ENCODE assay signal across 17 cellular contexts in the genomic region with DNA sequence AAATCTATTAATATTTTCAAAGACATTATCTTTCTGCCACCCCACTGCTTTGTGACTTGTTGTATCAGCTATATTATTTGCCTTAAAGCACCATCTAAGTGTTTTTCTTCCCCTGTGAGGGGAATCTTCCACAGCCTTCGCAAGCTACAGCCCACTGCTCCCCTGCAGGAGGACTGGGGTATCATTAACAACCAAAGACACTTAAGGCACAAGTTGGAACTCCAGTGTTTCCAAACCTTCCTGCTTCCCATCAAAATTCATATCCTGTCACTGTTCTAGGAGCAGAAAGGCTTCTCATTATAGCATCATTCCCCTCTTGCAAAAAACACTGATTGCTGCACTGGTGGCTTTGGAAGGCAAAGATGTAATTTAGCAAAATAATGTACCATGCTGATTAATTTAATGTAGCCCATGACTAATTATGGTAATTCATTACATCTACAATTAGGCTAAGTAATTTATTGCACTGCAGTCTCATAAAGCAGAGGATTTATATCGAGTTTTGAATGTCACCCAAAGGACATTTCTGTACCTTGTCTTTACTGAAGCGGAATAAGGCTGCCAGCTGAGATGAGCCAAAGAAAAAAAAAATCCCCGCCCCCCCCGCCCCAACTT.
DNase-seq lines count a peak whose midpoint lies in the region; TF ChIP-seq lines count a peak whose summit lies in the region.
"Had no signal": no experiment of that assay in that cellular context is flagged by ENCODE, and none has a peak within 500 bp of the region (broad histone marks: within the 10 kb centered on the region; RNA-seq: fewer than 3 reads in every experiment).

No MANE protein-coding gene starts in this region.

- H3K27me3 ChIP-seq in HUES64 (ENCODE audit: insufficient read depth, low read length) (peaks cover 5% of the 10 kb centered on the region; the same call in 1 of the 2 replicates), endodermal cell (ENCODE audit: control insufficient read depth, insufficient read depth, low read length, poor library complexity, severe bottlenecking) (peaks cover 1% of the 10 kb centered on the region), neuronal stem cell (ENCODE audit: control insufficient read depth in 3 of 3, insufficient read depth in 3 of 3, low read depth in 1 of 3, low read length in 3 of 3) (no peaks in the 10 kb centered on the region), adrenal gland (no peaks in the 10 kb centered on the region), colonic mucosa (no peaks in the 10 kb centered on the region)

- H3K27ac Mint-ChIP-seq in endodermal cell = no peak overlapping the region
- H3K27ac Mint-ChIP-seq: activated CD4-positive, alpha-beta T cell treated with anti-CD3 and anti-CD28 coated beads, Interleukin-2, amount 10 ng/mL, durations not matched to agents 7 days and 5 days; activated naive CD4-positive, alpha-beta T cell treated with anti-CD3 and anti-CD28 coated beads, Interleukin-2, amount 50 U/mL, for 72 hours; B cell; IgD-negative memory B cell had no signal

- no peak overlapping the region for H3K4me2 ChIP-seq in neuronal stem cell (ENCODE audit: insufficient read depth, low read length, poor library complexity, severe bottlenecking)

- H2AK5ac ChIP-seq in neuronal stem cell (ENCODE audit: low read depth, low read length) = no peak overlapping the region

- peaks cover 20% of the 10 kb centered on the region for H3K4me1 Mint-ChIP-seq in endodermal cell
- H3K4me1 Mint-ChIP-seq: activated CD4-positive, alpha-beta T cell treated with anti-CD3 and anti-CD28 coated beads, Interleukin-2, amount 10 ng/mL, durations not matched to agents 7 days and 5 days; B cell; IgD-negative memory B cell had no signal

- intact Hi-C loops in adrenal gland (cut with DNase I) (no loop called here), colonic mucosa (cut with DNase I) (no loop called here)

- no peak overlapping the region for H2BK12ac ChIP-seq in neuronal stem cell (ENCODE audit: low read length)

- H3K9ac ChIP-seq in HUES64 (ENCODE audit: low read depth, low read length) = no peak overlapping the region
- H3K9ac ChIP-seq in endodermal cell (ENCODE audit: extremely low read depth, low read length, poor library complexity, severe bottlenecking) = no peak overlapping the region
- no peak overlapping the region for H3K9ac ChIP-seq in neuronal stem cell (ENCODE audit: low read depth, low read length, poor library complexity)
- H3K9ac ChIP-seq in colonic mucosa (ENCODE audit: low read depth in 2 of 2, low read length in 2 of 2) = no peak overlapping the region

- H3K36me3 Mint-ChIP-seq in endodermal cell (ENCODE audit: low read depth) = no peaks in the 10 kb centered on the region
- H3K36me3 Mint-ChIP-seq: activated naive CD4-positive, alpha-beta T cell treated with anti-CD3 and anti-CD28 coated beads, Interleukin-2, amount 50 U/mL, for 72 hours had no signal

- H2BK5ac ChIP-seq in neuronal stem cell (ENCODE audit: low read length) = no peak overlapping the region

- TF ChIP-seq CTCF in endodermal cell (conservative IDR thresholded peaks at IDR 0.05) (peak; percentile 61), adrenal gland (IDR thresholded peaks at IDR 0.05) (no peak), colonic mucosa (IDR thresholded peaks at IDR 0.05) (no peak)

- H3K27me3 Mint-ChIP-seq in endodermal cell (ENCODE audit: insufficient read depth) = no peaks in the 10 kb centered on the region
- H3K27me3 Mint-ChIP-seq: B cell, IgD-negative memory B cell had no signal

- no peak overlapping the region for H4K91ac ChIP-seq in neuronal stem cell (ENCODE audit: low read depth, low read length, poor library complexity)

- peak overlapping the region; percentile 68; the same call in 1 of the 2 replicates for H3K27ac ChIP-seq in HUES64 (ENCODE audit: low read depth, low read length)
- H3K27ac ChIP-seq in endodermal cell (ENCODE audit: low read depth, low read length) = peak overlapping the region; percentile 96
- no peak overlapping the region for H3K27ac ChIP-seq in neuronal stem cell (replicated peaks; ENCODE audit: low read length)
- H3K27ac ChIP-seq in adrenal gland = no peak overlapping the region
- no peak overlapping the region for H3K27ac ChIP-seq in colonic mucosa
- H3K27ac ChIP-seq: heart left ventricle, thoracic aorta had no signal

- H3K14ac ChIP-seq in neuronal stem cell (ENCODE audit: low read length) = no peak overlapping the region

- no peak overlapping the region for H4K8ac ChIP-seq in neuronal stem cell (ENCODE audit: low read depth, low read length)

- H3K4ac ChIP-seq in neuronal stem cell (ENCODE audit: low read length) = no peak overlapping the region

- H3K4me3 ChIP-seq in HUES64 (ENCODE audit: low read length) (peak overlapping the region; percentile 39), endodermal cell (ENCODE audit: low read length) (no peak overlapping the region), neuronal stem cell (ENCODE audit: low read length in 2 of 2) (peak overlapping the region in 1 of 2 donors; percentile 4), adrenal gland (no peak overlapping the region), colonic mucosa (no peak overlapping the region)
- H3K4me3 ChIP-seq: heart left ventricle, thoracic aorta had no signal

- H3K9me3 Mint-ChIP-seq in endodermal cell = no peaks in the 10 kb centered on the region
- H3K9me3 Mint-ChIP-seq: activated CD4-positive, alpha-beta T cell treated with anti-CD3 and anti-CD28 coated beads, Interleukin-2, amount 10 ng/mL, durations not matched to agents 7 days and 5 days; activated naive CD4-positive, alpha-beta T cell treated with anti-CD3 and anti-CD28 coated beads, Interleukin-2, amount 50 U/mL, for 72 hours; IgD-negative memory B cell had no signal

- no peak for TF ChIP-seq POLR2A in adrenal gland (IDR thresholded peaks at IDR 0.05)

- H3K4me3 Mint-ChIP-seq in endodermal cell = no peak overlapping the region
- H3K4me3 Mint-ChIP-seq: activated CD4-positive, alpha-beta T cell treated with anti-CD3 and anti-CD28 coated beads, Interleukin-2, amount 10 ng/mL, durations not matched to agents 7 days and 5 days; B cell; IgD-negative memory B cell had no signal

- H3K23ac ChIP-seq in neuronal stem cell (ENCODE audit: low read depth, low read length, poor library complexity) = no peak overlapping the region

- 41% methylated on average over 3 of the region's 5 CpGs for WGBS in HUES64
- 65 to 71% methylated on average over 2 to 3 of the region's 5 CpGs for WGBS in endodermal cell (ENCODE audit: insufficient coverage in 1 of 2, insufficient read length in 1 of 2), 2 experiments
- WGBS in neuronal stem cell (ENCODE audit: extremely low coverage in 2 of 2, insufficient read length in 2 of 2, insufficient replicate concordance in 1 of 2), 2 donors = no CpG with 5 or more reads among the region's 5 CpGs
- 74 to 86% (median 83%) methylated on average over 5 of the region's 5 CpGs for WGBS in adrenal gland, 4 donors

- no peak overlapping the region for H2BK15ac ChIP-seq in neuronal stem cell (ENCODE audit: low read length)

- no peak overlapping the region for H2BK120ac ChIP-seq in neuronal stem cell (ENCODE audit: low read depth, low read length)

- H3K36me3 ChIP-seq in HUES64 (ENCODE audit: insufficient read depth, low read length) = no peaks in the 10 kb centered on the region
- H3K36me3 ChIP-seq in endodermal cell (ENCODE audit: control insufficient read depth, insufficient read depth, low read length) = no peaks in the 10 kb centered on the region
- no peaks in the 10 kb centered on the region for H3K36me3 ChIP-seq in neuronal stem cell (replicated peaks in 1 of 2; ENCODE audit: control insufficient read depth in 2 of 2, insufficient read depth in 2 of 2, low read length in 2 of 2)
- H3K36me3 ChIP-seq in adrenal gland (replicated peaks in 1 of 2) = no peaks in the 10 kb centered on the region
- no peaks in the 10 kb centered on the region for H3K36me3 ChIP-seq in colonic mucosa
- H3K36me3 ChIP-seq: heart left ventricle, thoracic aorta had no signal

- peak overlapping the region; percentile 43 for H2AFZ ChIP-seq in neuronal stem cell (ENCODE audit: low read length)

- H3K9me3 ChIP-seq in HUES64 (ENCODE audit: insufficient read depth, low read depth, low read length) = no peaks in the 10 kb centered on the region
- no peaks in the 10 kb centered on the region for H3K9me3 ChIP-seq in endodermal cell (ENCODE audit: control insufficient read depth, low read length)
- no peaks in the 10 kb centered on the region for H3K9me3 ChIP-seq in neuronal stem cell (replicated peaks in 1 of 2; ENCODE audit: control insufficient read depth in 2 of 2, insufficient read depth in 1 of 2, low read depth in 1 of 2, low read length in 2 of 2)
- no peaks in the 10 kb centered on the region for H3K9me3 ChIP-seq in adrenal gland (replicated peaks in 1 of 3)
- H3K9me3 ChIP-seq in colonic mucosa = no peaks in the 10 kb centered on the region
- H3K9me3 ChIP-seq: heart left ventricle, thoracic aorta had no signal

- H3K4me1 ChIP-seq in HUES64 (ENCODE audit: insufficient read depth, low read length) (peaks cover 65% of the 10 kb centered on the region), endodermal cell (ENCODE audit: control insufficient read depth, insufficient read depth, low read length) (no peaks in the 10 kb centered on the region), neuronal stem cell (ENCODE audit: control insufficient read depth in 2 of 2, insufficient read depth in 1 of 2, low read depth in 1 of 2, low read length in 2 of 2) (peaks cover 13 to 22% of the 10 kb centered on the region in 2 donors), adrenal gland (replicated peaks in 1 of 2) (peaks cover 8 to 17% of the 10 kb centered on the region in 2 donors), colonic mucosa (no peaks in the 10 kb centered on the region)

- H3K18ac ChIP-seq in neuronal stem cell (ENCODE audit: low read length) = no peak overlapping the region

- DNase-seq in NCI-H2081 treated with DMSO at 0.1 percent for 48 hours (lab: John Stamatoyannopoulos, UW) (peak; percentile 63), endodermal cell (no peak), neuronal stem cell (ENCODE audit: low spot score) (no peak), adrenal gland (no peak), colonic mucosa (no peak)
- DNase-seq in activated CD8-positive, alpha-beta memory T cell treated with anti-CD3 and anti-CD28 coated beads, Interleukin-2, amount 50 U/mL, for 48 hours = no peak
- DNase-seq: activated CD4-positive, alpha-beta T cell treated with anti-CD3 and anti-CD28 coated beads, Interleukin-2, amount 10 ng/mL, durations not matched to agents 7 days and 5 days; heart left ventricle; kidney; MV-4-11; NCI-H526 treated with DMSO at 0.1 percent for 48 hours; stimulated activated CD4-positive, alpha-beta T cell treated with anti-CD3 and anti-CD28 coated beads, Interleukin-4, amount 100 ng/mL, for 4 hours had no signal

- no peaks in the 10 kb centered on the region for H3K79me1 ChIP-seq in neuronal stem cell (ENCODE audit: low read depth, low read length)

Comparison
In these comparisons a context has a peak if more than half of its experiments do, and no peak if none do; other contexts are left out.
1. H3K27ac ChIP-seq: peak in HUES64 (single experiment) and endodermal cell (single experiment); none in neuronal stem cell (single experiment), adrenal gland (0 of 5) and colonic mucosa (single experiment).